In the genomic region with DNA sequence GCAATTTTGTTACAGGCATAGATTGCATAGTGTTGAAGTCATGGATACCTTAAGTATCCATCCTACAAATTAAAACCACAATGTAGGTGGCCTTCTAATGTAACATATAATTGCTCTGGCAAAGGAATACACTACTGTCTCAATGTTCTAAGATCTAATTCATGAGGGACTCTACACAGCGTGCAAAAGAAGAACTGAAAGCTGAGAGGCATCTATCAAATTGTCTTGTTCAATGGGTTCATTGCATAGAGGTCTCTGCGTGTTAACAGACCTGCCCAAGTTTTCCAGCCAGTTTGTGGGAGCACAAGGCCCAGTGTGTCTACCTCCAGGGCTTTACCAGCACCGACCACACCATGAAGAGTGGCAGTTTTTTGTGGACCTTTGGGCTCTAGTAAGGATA, we compare ENCODE assay signal across 29 cellular contexts.
"Had no signal": no experiment of that assay in that cellular context is flagged by ENCODE, and none has a peak within 500 bp of the region (broad histone marks: within the 10 kb centered on the region; RNA-seq: fewer than 3 reads in every experiment).

No MANE protein-coding gene starts in this region.

- FAIRE-seq: small intestine, urothelium cell line had no signal

- H3K4me3 Mint-ChIP-seq: natural killer cell; nephron; neural progenitor cell; stimulated activated effector memory CD8-positive, alpha-beta T cell treated with anti-CD3 and anti-CD28 coated beads, Interleukin-12 subunit alpha, Interleukin-12 subunit beta, amount 100 ng/mL, for 72 hours; stimulated activated naive CD8-positive, alpha-beta T cell treated with anti-CD3 and anti-CD28 coated beads, Interleukin-15, amount 100 ng/mL, for 72 hours; type B pancreatic cell had no signal

- H3K27me3 Mint-ChIP-seq: stimulated activated naive CD8-positive, alpha-beta T cell treated with anti-CD3 and anti-CD28 coated beads, Interleukin-15, amount 100 ng/mL, for 72 hours had no signal

- H3K9me3 Mint-ChIP-seq: nephron; stimulated activated effector memory CD8-positive, alpha-beta T cell treated with anti-CD3 and anti-CD28 coated beads, Interleukin-12 subunit alpha, Interleukin-12 subunit beta, amount 100 ng/mL, for 72 hours; stimulated activated naive CD8-positive, alpha-beta T cell treated with anti-CD3 and anti-CD28 coated beads, Interleukin-15, amount 100 ng/mL, for 72 hours; type B pancreatic cell had no signal

- H3K4me3 ChIP-seq: neural progenitor cell, ovary, psoas muscle, right lobe of liver, sigmoid colon, suprapubic skin, testis, tibial artery, transverse colon, vagina had no signal

- H3K4me1 Mint-ChIP-seq: natural killer cell; nephron; neural progenitor cell; stimulated activated effector memory CD8-positive, alpha-beta T cell treated with anti-CD3 and anti-CD28 coated beads, Interleukin-12 subunit alpha, Interleukin-12 subunit beta, amount 100 ng/mL, for 72 hours; stimulated activated naive CD8-positive, alpha-beta T cell treated with anti-CD3 and anti-CD28 coated beads, Interleukin-15, amount 100 ng/mL, for 72 hours had no signal

- H3K9me3 ChIP-seq: ovary, psoas muscle, right lobe of liver, sigmoid colon, suprapubic skin, testis, tibial artery, transverse colon, vagina had no signal

- H3K4me1 ChIP-seq: neural progenitor cell, parathyroid adenoma, psoas muscle, right lobe of liver, sigmoid colon, suprapubic skin, testis, tibial artery, transverse colon, vagina had no signal

- ATAC-seq: natural killer cell; psoas muscle; right cardiac atrium; right lobe of liver; stimulated activated effector memory CD8-positive, alpha-beta T cell treated with anti-CD3 and anti-CD28 coated beads, Interleukin-12 subunit alpha, Interleukin-12 subunit beta, amount 100 ng/mL, for 72 hours; stimulated activated naive CD8-positive, alpha-beta T cell treated with anti-CD3 and anti-CD28 coated beads, Interleukin-15, amount 100 ng/mL, for 72 hours; stimulated activated naive CD8-positive, alpha-beta T cell treated with anti-CD3 and anti-CD28 coated beads, Interleukin-15, Interleukin-2, amounts not matched to agents 100 U/mL and 50 U/mL, for 24 hours had no signal

- DNase-seq: natural killer cell; occipital lobe; ovary; posterior cingulate gyrus; psoas muscle; right cardiac atrium; right lobe of liver; sigmoid colon; small intestine; stimulated activated CD4-positive, alpha-beta T cell treated with anti-CD3 and anti-CD28 coated beads, Interleukin-15, amount 100 ng/mL, for 24 hours; stimulated activated CD4-positive, alpha-beta T cell treated with anti-CD3 and anti-CD28 coated beads, Interleukin-2, amount 100 ng/mL, for 24 hours; stimulated activated CD4-positive, alpha-beta T cell treated with anti-CD3 and anti-CD28 coated beads, Interleukin-2, amount 100 ng/mL, for 48 hours; stimulated activated CD4-positive, alpha-beta T cell treated with anti-CD3 and anti-CD28 coated beads, Interleukin-4, amount 100 ng/mL, for 24 hours; stimulated activated naive CD4-positive, alpha-beta T cell; stimulated activated naive CD8-positive, alpha-beta T cell treated with anti-CD3 and anti-CD28 coated beads, Interleukin-15, amount 100 ng/mL, for 72 hours; stimulated activated naive CD8-positive, alpha-beta T cell treated with anti-CD3 and anti-CD28 coated beads, Interleukin-15, Interleukin-2, amounts not matched to agents 100 U/mL and 50 U/mL, for 24 hours; substantia nigra; testis; tibial artery; transverse colon had no signal

- H3K27me3 ChIP-seq: neural progenitor cell, ovary, right lobe of liver, sigmoid colon, suprapubic skin, testis, tibial artery, transverse colon, vagina had no signal

- H3K36me3 Mint-ChIP-seq: natural killer cell; neural progenitor cell; stimulated activated effector memory CD8-positive, alpha-beta T cell treated with anti-CD3 and anti-CD28 coated beads, Interleukin-12 subunit alpha, Interleukin-12 subunit beta, amount 100 ng/mL, for 72 hours; type B pancreatic cell had no signal

- H3K36me3 ChIP-seq: neural progenitor cell, ovary, right lobe of liver, sigmoid colon, suprapubic skin, tibial artery, transverse colon, vagina had no signal

- H3K27ac ChIP-seq: neural progenitor cell, ovary, parathyroid adenoma, psoas muscle, right lobe of liver, sigmoid colon, suprapubic skin, testis, tibial artery, transverse colon, vagina had no signal

- H3K27ac Mint-ChIP-seq: natural killer cell; nephron; neural progenitor cell; progenitor cell of endocrine pancreas; stimulated activated effector memory CD8-positive, alpha-beta T cell treated with anti-CD3 and anti-CD28 coated beads, Interleukin-12 subunit alpha, Interleukin-12 subunit beta, amount 100 ng/mL, for 72 hours; stimulated activated naive CD8-positive, alpha-beta T cell treated with anti-CD3 and anti-CD28 coated beads, Interleukin-15, amount 100 ng/mL, for 72 hours; type B pancreatic cell had no signal
